27 cellular contexts compared by ENCODE assay signal in the genomic region with DNA sequence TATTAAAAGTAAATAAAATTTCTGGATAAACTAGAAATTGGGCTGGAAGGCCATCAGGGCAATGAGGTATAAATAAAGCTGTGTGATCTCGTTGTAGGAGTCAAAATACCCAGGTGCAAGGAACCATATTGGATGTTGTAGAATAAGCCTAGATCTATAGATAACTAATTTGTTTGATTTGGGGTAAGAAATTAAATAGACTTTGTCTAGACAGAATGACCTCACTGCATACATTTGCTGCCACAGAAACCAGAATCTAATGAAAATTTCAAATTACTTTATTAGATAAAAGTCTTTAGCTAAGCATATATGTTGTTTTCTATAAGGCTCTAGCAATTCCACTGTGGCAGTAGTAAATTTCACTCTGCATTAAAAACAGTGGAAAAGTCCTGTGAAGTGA.
DNase-seq lines count a peak whose midpoint lies in the region; ATAC-seq, FAIRE-seq and TF ChIP-seq lines count a peak whose summit lies in the region.
"Had no signal": no experiment of that assay in that cellular context is flagged by ENCODE, and none has a peak within 500 bp of the region (broad histone marks: within the 10 kb centered on the region; RNA-seq: fewer than 3 reads in every experiment).

No MANE protein-coding gene starts in this region.

- TF ChIP-seq EP300 in SK-N-SH (IDR thresholded peaks at IDR 0.05; ENCODE audit: borderline replicate concordance in 1 of 2, low read depth in 1 of 2, low read length in 1 of 2), result peak; percentile 20 to 93; a peak in 3 of 4 replicates

- no peaks in the 10 kb centered on the region for H3K9me3 ChIP-seq in SK-N-SH
- no peaks in the 10 kb centered on the region for H3K9me3 ChIP-seq in Karpas-422 (ENCODE audit: low read length)
- H3K9me3 ChIP-seq: A549; BLaER1 treated with 17β-estradiol and CSF1 and Interleukin-3, amounts not matched to agents 10 nM and 100 nM had no signal

- H3K4me1 ChIP-seq in SK-N-SH (ENCODE audit: control insufficient read depth in 1 of 2, insufficient read depth in 2 of 2, low read depth in 1 of 2, low read length in 1 of 2) (peaks cover 0 to 38% of the 10 kb centered on the region in 2 experiments; a peak in 3 of 4 replicates), Karpas-422 (ENCODE audit: low read length) (no peaks in the 10 kb centered on the region)
- H3K4me1 ChIP-seq: A549; BLaER1 treated with 17β-estradiol and CSF1 and Interleukin-3, amounts not matched to agents 10 nM and 100 nM had no signal

- no peak overlapping the region for H3K9ac ChIP-seq in SK-N-SH
- no peak overlapping the region for H3K9ac ChIP-seq in Karpas-422 (ENCODE audit: low read length)
- H3K9ac ChIP-seq: BLaER1 treated with 17β-estradiol and CSF1 and Interleukin-3, amounts not matched to agents 10 nM and 100 nM had no signal

- H3K27ac ChIP-seq in SK-N-SH (ENCODE audit: low read depth in 2 of 2, low read length in 1 of 2), result peak overlapping the region in 1 of 2 experiments; percentile 100; a peak in 2 of 4 replicates
- no peak overlapping the region for H3K27ac ChIP-seq in Karpas-422 (ENCODE audit: low read length)
- H3K27ac ChIP-seq: 22Rv1; A549; BLaER1 treated with 17β-estradiol and CSF1 and Interleukin-3, amounts not matched to agents 10 nM and 100 nM; C4-2B had no signal

- H3F3A ChIP-seq in SK-N-SH (replicated peaks; ENCODE audit: insufficient read depth), result peaks cover 7% of the 10 kb centered on the region

- H2AFZ ChIP-seq in SK-N-SH (ENCODE audit: low read depth), result no peak overlapping the region
- H2AFZ ChIP-seq in Karpas-422 (ENCODE audit: low read length), result no peak overlapping the region

- H3K79me2 ChIP-seq in SK-N-SH (ENCODE audit: insufficient read depth) (no peaks in the 10 kb centered on the region), Karpas-422 (ENCODE audit: low read length) (no peaks in the 10 kb centered on the region)

- 0% methylated on average over 1 of the region's 1 CpG for WGBS in SK-N-SH (ENCODE audit: low lambda C conversion rate)

- ATAC-seq in GM18505 (IDR thresholded peaks at IDR 0.05; ENCODE audit: unreplicated experiment), result no peak
- ATAC-seq: A549, GM12878 had no signal

- FAIRE-seq in islet of Langerhans (lab: Jason Lieb, UNC), result peak; percentile 17
- FAIRE-seq: A549, GM12878, GM12892, GM19239 had no signal

- H4K20me1 ChIP-seq in SK-N-SH (ENCODE audit: insufficient read depth) (no peaks in the 10 kb centered on the region), Karpas-422 (ENCODE audit: insufficient read depth, low read depth, low read length) (no peaks in the 10 kb centered on the region)
- H4K20me1 ChIP-seq: BLaER1 treated with 17β-estradiol and CSF1 and Interleukin-3, amounts not matched to agents 10 nM and 100 nM had no signal

- CTCF ChIA-PET in SK-N-SH (lab: Yijun Ruan, JAX), result interaction anchor here (0.7 to 2.7 kb wide), 8 partner anchors 76 to 1604 kb away, joined by 3 to 10 read pairs (median 4); no protein-coding TSS in a partner anchor

- H3K9me2 ChIP-seq in SK-N-SH (no peaks in the 10 kb centered on the region), Karpas-422 (replicated peaks; ENCODE audit: insufficient read depth, low read length) (no peaks in the 10 kb centered on the region)

- POLR2A ChIA-PET in SK-N-SH (lab: Yijun Ruan, JAX), result interaction anchor here (1.0 kb wide), 1 partner anchor 1599 kb away, joined by 5 read pairs; no protein-coding TSS in a partner anchor

- TF ChIP-seq CTCF in SK-N-SH (IDR thresholded peaks at IDR 0.05), result no peak

- H3K4me2 ChIP-seq in SK-N-SH, result no peak overlapping the region
- H3K4me2 ChIP-seq in Karpas-422 (ENCODE audit: low read depth, low read length, poor library complexity, severe bottlenecking), result no peak overlapping the region
- H3K4me2 ChIP-seq: A549; BLaER1 treated with 17β-estradiol and CSF1 and Interleukin-3, amounts not matched to agents 10 nM and 100 nM had no signal

- peak; percentile 37 for DNase-seq in NCI-H748 (lab: John Stamatoyannopoulos, UW; ENCODE audit: unreplicated experiment)
- DNase-seq in NCI-H748 treated with DMSO at 0.1 percent for 48 hours (lab: John Stamatoyannopoulos, UW), result no peak
- DNase-seq in NCI-H69 (lab: John Stamatoyannopoulos, UW), result peak; percentile 12
- DNase-seq in SK-N-SH, result no peak
- no peak for DNase-seq in NCI-H446 treated with DMSO at 0.1 percent for 48 hours (lab: John Stamatoyannopoulos, UW)
- DNase-seq in Karpas-422, result no peak
- DNase-seq: AML-193; CD4-positive, alpha-beta memory T cell; CD4-positive, CD25-positive, alpha-beta regulatory T cell; CD8-positive, alpha-beta memory T cell; COR-L47; DMS 273 treated with DMSO at 0.1 percent for 48 hours; DMS153; DMS53; DMS79; DND-41; EL; GDM1 had no signal

- no peaks in the 10 kb centered on the region for H3K36me3 ChIP-seq in SK-N-SH (replicated peaks in 1 of 2; ENCODE audit: control insufficient read depth in 1 of 2, insufficient read depth in 2 of 2, low read length in 1 of 2)
- H3K36me3 ChIP-seq in Karpas-422 (ENCODE audit: insufficient read depth, low read length), result no peaks in the 10 kb centered on the region
- H3K36me3 ChIP-seq: BLaER1 treated with 17β-estradiol and CSF1 and Interleukin-3, amounts not matched to agents 10 nM and 100 nM had no signal

- no peak for TF ChIP-seq POLR2A in GM18505 (IDR thresholded peaks at IDR 0.05; ENCODE audit: borderline replicate concordance, extremely low read depth, insufficient read depth, insufficient read length)

- no peaks in the 10 kb centered on the region for H3K27me3 ChIP-seq in SK-N-SH (ENCODE audit: insufficient read depth)
- no peaks in the 10 kb centered on the region for H3K27me3 ChIP-seq in Karpas-422 (ENCODE audit: low read length)
- H3K27me3 ChIP-seq: BLaER1 treated with 17β-estradiol and CSF1 and Interleukin-3, amounts not matched to agents 10 nM and 100 nM had no signal

- no peak overlapping the region for H3K4me3 ChIP-seq in SK-N-SH (ENCODE audit: low read depth in 2 of 2, low read length in 1 of 2)
- H3K4me3 ChIP-seq in Karpas-422 (ENCODE audit: low read length), result no peak overlapping the region
- H3K4me3 ChIP-seq: A549; BLaER1 treated with 17β-estradiol and CSF1 and Interleukin-3, amounts not matched to agents 10 nM and 100 nM; GM12878 had no signal

- no peak; the same call in 1 of the 2 replicates for TF ChIP-seq RAD21 in SK-N-SH (IDR thresholded peaks at IDR 0.05; ENCODE audit: low read length)

TF ChIP-seq in SK-N-SH, 30 proteins besides CTCF, POLR2A, EP300 and RAD21:
- TF ChIP-seq GATA2 (CRISPR knock-in tag; IDR thresholded peaks at IDR 0.05), result peak; percentile 73
- no peak for TF ChIP-seq EZH2phosphoT487 (IDR thresholded peaks at IDR 0.05; ENCODE audit: borderline replicate concordance, low read depth)
- TF ChIP-seq TCF12 (IDR thresholded peaks at IDR 0.05), result 0 out of 2 replicates have a peak, but pooled peaks have one; percentile 11

Comparison
In these comparisons a context has a peak if more than half of its experiments do, and no peak if none do; other contexts are left out.
1. DNase-seq: peak in NCI-H748 (single experiment) and NCI-H69 (single experiment); none in NCI-H748 treated with DMSO at 0.1 percent for 48 hours (single experiment), SK-N-SH (single experiment), NCI-H446 treated with DMSO at 0.1 percent for 48 hours (single experiment) and Karpas-422 (single experiment).